In genomic region chr3:111859061-111859973, GRCh38 we compare ENCODE assay signal across 8 cellular contexts. TPM values are rescaled to one million over a fixed set of nuclear protein-coding genes. Genes with fewer than 3 reads are reported as not detected.
DNase-seq lines count a peak whose midpoint lies in the region; ATAC-seq and TF ChIP-seq lines count a peak whose summit lies in the region.

Gene PHLDB2, plus strand, starts transcription at chr3:111859265. Its CDS starts 24,813 bp downstream, at chr3:111884078.

- 0 out of 2 replicates have a peak, but pooled peaks have one; percentile 19 for TF ChIP-seq CTCF in AG10803 (conservative IDR thresholded peaks at IDR 0.05; ENCODE audit: low read length)

- DNase-seq in AG10803 (ENCODE audit: low read depth) (peak; percentile 80), NCI-H146 treated with DMSO at 0.1 percent for 48 hours (lab: John Stamatoyannopoulos, UW; ENCODE audit: unreplicated experiment) (peak; percentile 82), left lobe of liver (ENCODE audit: low spot score) (peak; percentile 59)
- DNase-seq in activated CD4-positive, alpha-beta T cell treated with anti-CD3 and anti-CD28 coated beads for 4 hours: peak; percentile 52 to 53
- DNase-seq in stimulated activated CD4-positive, alpha-beta T cell treated with anti-CD3 and anti-CD28 coated beads, Interleukin-4, amount 100 ng/mL, for 4 hours: peak; percentile 37 to 48

- H3K4me3 ChIP-seq in AG10803 (ENCODE audit: low read length): peak within 1 kb of the TSS; percentile 87

- ATAC-seq in GM19467 (IDR thresholded peaks at IDR 0.05; ENCODE audit: unreplicated experiment) (peak; percentile 22), left lobe of liver (peak; percentile 63), HG02623 (IDR thresholded peaks at IDR 0.05; ENCODE audit: unreplicated experiment) (no peak)

- H3K27ac ChIP-seq in cingulate gyrus (ENCODE audit: low read depth, low read length): peak within 1 kb of the TSS; percentile 34

RNA-seq across cellular contexts. Expression of gene PHLDB2, which starts in this region (rescaled TPM):
- 34.2 TPM for total RNA-seq in left lobe of liver
